In the genomic region with DNA sequence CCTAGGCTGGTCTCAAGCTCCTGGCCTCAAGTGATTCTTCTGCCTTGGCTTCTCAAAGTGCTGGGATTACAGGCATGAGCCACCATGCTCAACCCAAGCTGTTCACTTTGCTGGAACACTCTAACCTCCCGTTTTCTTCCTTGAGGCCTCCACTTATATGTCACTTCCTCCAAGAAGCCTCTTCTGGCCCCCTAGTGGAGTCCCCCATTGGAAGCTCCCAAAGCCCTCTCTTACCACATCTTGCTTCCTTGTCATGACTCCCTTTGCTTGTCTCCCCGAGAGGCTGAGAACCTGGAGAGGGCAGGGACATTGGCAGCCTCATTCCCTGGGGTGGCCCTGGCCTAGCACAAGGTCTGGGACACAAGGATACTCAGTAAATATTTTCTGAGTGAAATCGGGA, we compare ENCODE assay signal across 1 cellular context.
TF ChIP-seq lines count a peak whose summit lies in the region.

No MANE protein-coding gene starts in this region.

TF ChIP-seq in GM23338, 12 proteins besides CTCF, POLR2A, EP300 and RAD21 (continued from another document):
- TF ChIP-seq, protein P1, sequence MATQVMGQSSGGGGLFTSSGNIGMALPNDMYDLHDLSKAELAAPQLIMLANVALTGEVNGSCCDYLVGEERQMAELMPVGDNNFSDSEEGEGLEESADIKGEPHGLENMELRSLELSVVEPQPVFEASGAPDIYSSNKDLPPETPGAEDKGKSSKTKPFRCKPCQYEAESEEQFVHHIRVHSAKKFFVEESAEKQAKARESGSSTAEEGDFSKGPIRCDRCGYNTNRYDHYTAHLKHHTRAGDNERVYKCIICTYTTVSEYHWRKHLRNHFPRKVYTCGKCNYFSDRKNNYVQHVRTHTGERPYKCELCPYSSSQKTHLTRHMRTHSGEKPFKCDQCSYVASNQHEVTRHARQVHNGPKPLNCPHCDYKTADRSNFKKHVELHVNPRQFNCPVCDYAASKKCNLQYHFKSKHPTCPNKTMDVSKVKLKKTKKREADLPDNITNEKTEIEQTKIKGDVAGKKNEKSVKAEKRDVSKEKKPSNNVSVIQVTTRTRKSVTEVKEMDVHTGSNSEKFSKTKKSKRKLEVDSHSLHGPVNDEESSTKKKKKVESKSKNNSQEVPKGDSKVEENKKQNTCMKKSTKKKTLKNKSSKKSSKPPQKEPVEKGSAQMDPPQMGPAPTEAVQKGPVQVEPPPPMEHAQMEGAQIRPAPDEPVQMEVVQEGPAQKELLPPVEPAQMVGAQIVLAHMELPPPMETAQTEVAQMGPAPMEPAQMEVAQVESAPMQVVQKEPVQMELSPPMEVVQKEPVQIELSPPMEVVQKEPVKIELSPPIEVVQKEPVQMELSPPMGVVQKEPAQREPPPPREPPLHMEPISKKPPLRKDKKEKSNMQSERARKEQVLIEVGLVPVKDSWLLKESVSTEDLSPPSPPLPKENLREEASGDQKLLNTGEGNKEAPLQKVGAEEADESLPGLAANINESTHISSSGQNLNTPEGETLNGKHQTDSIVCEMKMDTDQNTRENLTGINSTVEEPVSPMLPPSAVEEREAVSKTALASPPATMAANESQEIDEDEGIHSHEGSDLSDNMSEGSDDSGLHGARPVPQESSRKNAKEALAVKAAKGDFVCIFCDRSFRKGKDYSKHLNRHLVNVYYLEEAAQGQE (IDR thresholded peaks at IDR 0.05; ENCODE audit: unreplicated experiment) = no peak
- TF ChIP-seq CREB1 (CRISPR knock-in tag; IDR thresholded peaks at IDR 0.05; ENCODE audit: low read depth) = no peak
- TF ChIP-seq JUNB (IDR thresholded peaks at IDR 0.05; ENCODE audit: unreplicated experiment) = no peak
- no peak for TF ChIP-seq ZNF114 (CRISPR knock-in tag; IDR thresholded peaks at IDR 0.05)
- TF ChIP-seq, protein P2, sequence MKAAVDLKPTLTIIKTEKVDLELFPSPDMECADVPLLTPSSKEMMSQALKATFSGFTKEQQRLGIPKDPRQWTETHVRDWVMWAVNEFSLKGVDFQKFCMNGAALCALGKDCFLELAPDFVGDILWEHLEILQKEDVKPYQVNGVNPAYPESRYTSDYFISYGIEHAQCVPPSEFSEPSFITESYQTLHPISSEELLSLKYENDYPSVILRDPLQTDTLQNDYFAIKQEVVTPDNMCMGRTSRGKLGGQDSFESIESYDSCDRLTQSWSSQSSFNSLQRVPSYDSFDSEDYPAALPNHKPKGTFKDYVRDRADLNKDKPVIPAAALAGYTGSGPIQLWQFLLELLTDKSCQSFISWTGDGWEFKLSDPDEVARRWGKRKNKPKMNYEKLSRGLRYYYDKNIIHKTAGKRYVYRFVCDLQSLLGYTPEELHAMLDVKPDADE (IDR thresholded peaks at IDR 0.05) = no peak
